8 cellular contexts compared by ENCODE assay signal in genomic region chr17:41734139-41734948, GRCh38. TPM values are rescaled to one million over a fixed set of nuclear protein-coding genes. Genes with fewer than 3 reads are reported as not detected.
DNase-seq lines count a peak whose midpoint lies in the region; ATAC-seq, FAIRE-seq and TF ChIP-seq lines count a peak whose summit lies in the region.

HAP1 (minus strand) TSS chr17:41734643; CDS start chr17:41734634, 9 bp downstream.

- peak within 1 kb of the TSS; percentile 92; the same call in 1 of the 2 replicates for H2BK20ac ChIP-seq in H1 (ENCODE audit: low read length)

- POLR2A ChIA-PET in H1 (lab: Charles Lee; ENCODE audit: partially characterized antibody) = interaction anchor here (0.6 to 18.3 kb wide), 41 partner anchors 9 to 286 kb away, joined by 3 to 215 read pairs (median 5); partner anchors contain the start of genes ACLY, EIF1, FKBP10 and JUP

- H3K4ac ChIP-seq in H1 (replicated peaks; ENCODE audit: insufficient read length, low read depth, low read length) = peak within 1 kb of the TSS; percentile 90

- peak within 1 kb of the TSS; percentile 96 for H3K56ac ChIP-seq in H1 (replicated peaks; ENCODE audit: insufficient read length, low read depth, low read length)

- no peaks in the 10 kb centered on the region for H3K79me1 ChIP-seq in H1 (ENCODE audit: low read depth, low read length)

- H3K23me2 ChIP-seq in H1 (ENCODE audit: low read depth, low read length) = peaks cover 13% of the 10 kb centered on the region

- H3K4me1 ChIP-seq in H1 (replicated peaks in 1 of 4; ENCODE audit: control insufficient read depth in 3 of 4, insufficient read depth in 4 of 4, low read length in 3 of 4) (peaks cover 0 to 11% (median 7%) of the 10 kb centered on the region in 4 experiments; a peak in 6 of 7 replicates), mesodermal cell (ENCODE audit: control insufficient read depth, insufficient read depth, low read length, poor library complexity, severe bottlenecking) (peaks cover 2% of the 10 kb centered on the region), uterus (peaks cover 0 to 7% of the 10 kb centered on the region in 2 donors)

- no peaks in the 10 kb centered on the region for H3K79me2 ChIP-seq in H1 (ENCODE audit: control insufficient read depth in 1 of 2, insufficient read depth in 2 of 2, low read length in 2 of 2)

- H3K9me3 ChIP-seq in SK-N-MC (ENCODE audit: low read depth, low read length) = no peaks in the 10 kb centered on the region
- H3K9me3 ChIP-seq in H1 (ENCODE audit: insufficient read depth in 2 of 2, low read depth in 1 of 2, low read length in 1 of 2) = no peaks in the 10 kb centered on the region
- no peaks in the 10 kb centered on the region for H3K9me3 ChIP-seq in mesodermal cell (ENCODE audit: control insufficient read depth, low read length)
- no peaks in the 10 kb centered on the region for H3K9me3 ChIP-seq in uterus

- peak within 1 kb of the TSS; percentile 93 for H2BK120ac ChIP-seq in H1 (replicated peaks; ENCODE audit: low read depth, low read length)

- peak within 1 kb of the TSS; percentile 99 for H4K8ac ChIP-seq in H1 (ENCODE audit: extremely low read depth, insufficient read depth, low read length)

- H3K27ac ChIP-seq in SK-N-MC = peak within 1 kb of the TSS; percentile 92
- peak within 1 kb of the TSS; percentile 46; the same call in 1 of the 2 replicates for H3K27ac ChIP-seq in H1 (ENCODE audit: low read depth, low read length)
- H3K27ac ChIP-seq in mesodermal cell (ENCODE audit: low read depth, low read length, severe bottlenecking) = no peak within 1 kb of the TSS
- H3K27ac ChIP-seq in uterus = no peak within 1 kb of the TSS

- 1% methylated on average over 69 of the region's 77 CpGs; no CpG with 5 or more reads in 1 of the 2 experiments for WGBS in H1 (ENCODE audit: extremely low coverage in 1 of 2, insufficient coverage in 1 of 2, insufficient read length in 1 of 2, insufficient replicate concordance in 2 of 2, low coverage in 1 of 2, low lambda C conversion rate in 2 of 2, missing lambda C conversion rate in 1 of 2), 2 experiments
- WGBS in mesodermal cell (ENCODE audit: insufficient coverage in 2 of 2), 2 experiments = 1% methylated on average over 70 to 72 of the region's 77 CpGs

- peaks cover 5% of the 10 kb centered on the region in 2 experiments for H4K20me1 ChIP-seq in H1 (replicated peaks in 1 of 2; ENCODE audit: control insufficient read depth in 1 of 2, insufficient read depth in 2 of 2, low read length in 2 of 2)

- intact Hi-C loops in uterus (cut with DNase I; ENCODE audit: low total_unique reads) = no loop called here

- H2AK5ac ChIP-seq in H1 (ENCODE audit: low read depth, low read length) = no peak within 1 kb of the TSS

- TF ChIP-seq RAD21 in H1 (IDR thresholded peaks at IDR 0.05 in 1 of 2, conservative IDR thresholded peaks at IDR 0.05 in 1 of 2; ENCODE audit: low read depth in 2 of 2, low read length in 2 of 2) = no peak

- H3K9ac ChIP-seq in SK-N-MC (ENCODE audit: insufficient read length) (peak within 1 kb of the TSS; percentile 91), H1 (replicated peaks in 1 of 4; ENCODE audit: extremely low read depth in 1 of 4, low read depth in 3 of 4, low read length in 3 of 4) (peak within 1 kb of the TSS; percentile 39 to 95 (median 86))

- peak within 1 kb of the TSS; percentile 93 for H4K5ac ChIP-seq in H1 (ENCODE audit: insufficient read length, low read depth, low read length)

- TF ChIP-seq EP300 in H1 (IDR thresholded peaks at IDR 0.05; ENCODE audit: borderline replicate concordance in 1 of 2, low read depth in 2 of 2, low read length in 2 of 2) = peak in 1 of 2 experiments; percentile 99; a peak in 2 of 3 replicates

- ATAC-seq in HG02588 (IDR thresholded peaks at IDR 0.05; ENCODE audit: unreplicated experiment) = no peak

- peak within 1 kb of the TSS; percentile 89 to 90 for H3K4me2 ChIP-seq in H1 (ENCODE audit: insufficient read depth in 1 of 2, low read depth in 2 of 2, low read length in 2 of 2)

- no peak within 1 kb of the TSS for H3K23ac ChIP-seq in H1 (ENCODE audit: insufficient read length)

- CTCF ChIA-PET in H1 (lab: Charles Lee; ENCODE audit: partially characterized antibody) = interaction anchor here (1.1 to 2.7 kb wide), 3 partner anchors 10 to 131 kb away, joined by 3 to 10 read pairs (median 4); partner anchors contain the start of gene KLHL11

- no peak for FAIRE-seq in H1 (lab: Jason Lieb, UNC)

- no peak for TF ChIP-seq CTCF in H1 (IDR thresholded peaks at IDR 0.05; ENCODE audit: control extremely low read depth in 1 of 3, insufficient read depth in 1 of 3, low read depth in 1 of 3, low read length in 3 of 3)
- no peak for TF ChIP-seq CTCF in uterus (IDR thresholded peaks at IDR 0.05)

- peak in 1 of 2 experiments; percentile 98; a peak in 2 of 3 replicates for TF ChIP-seq POLR2A in H1 (IDR thresholded peaks at IDR 0.05; ENCODE audit: control extremely low read depth in 1 of 2, low read depth in 2 of 2, low read length in 2 of 2)
- TF ChIP-seq POLR2A in uterus (IDR thresholded peaks at IDR 0.05) = peak; percentile 27 to 63

- H2BK5ac ChIP-seq in H1 (ENCODE audit: low read depth, low read length) = peak within 1 kb of the TSS; percentile 72; the same call in 1 of the 2 replicates

- peak within 1 kb of the TSS; percentile 92; the same call in 1 of the 2 replicates for H2BK15ac ChIP-seq in H1 (ENCODE audit: low read length)

- peak within 1 kb of the TSS; percentile 98 for H4K91ac ChIP-seq in H1 (replicated peaks; ENCODE audit: insufficient read length, low read length)

- DNase-seq in NCI-H2196 (lab: John Stamatoyannopoulos, UW; ENCODE audit: unreplicated experiment) = peak; percentile 8
- no peak for DNase-seq in NCI-H2196 treated with DMSO at 0.1 percent for 48 hours (lab: John Stamatoyannopoulos, UW; ENCODE audit: unreplicated experiment)
- no peak for DNase-seq in SK-N-MC (ENCODE audit: low read depth, low spot score)
- DNase-seq in H1 (ENCODE audit: low read depth in 1 of 2, low spot score in 2 of 2) = peak; percentile 33 to 93
- peak in 1 of 2 donors; percentile 37 for DNase-seq in uterus
- DNase-seq in NCI-H446 treated with DMSO at 0.1 percent for 48 hours (lab: John Stamatoyannopoulos, UW) = no peak

- peak within 1 kb of the TSS; percentile 91 for H3K18ac ChIP-seq in H1 (ENCODE audit: extremely low read depth, low read length)

- H3K14ac ChIP-seq in H1 (ENCODE audit: insufficient read length) = no peak within 1 kb of the TSS

- peak within 1 kb of the TSS; percentile 95 for H2BK12ac ChIP-seq in H1 (ENCODE audit: low read depth, low read length)

- H2AFZ ChIP-seq in H1 (ENCODE audit: low read length) = peak within 1 kb of the TSS; percentile 97

- H3K36me3 ChIP-seq in SK-N-MC (ENCODE audit: insufficient read depth, low read length) (peaks cover 23% of the 10 kb centered on the region), H1 (ENCODE audit: control insufficient read depth in 2 of 4, insufficient read depth in 4 of 4, low read length in 3 of 4) (no peaks in the 10 kb centered on the region), mesodermal cell (ENCODE audit: control insufficient read depth, insufficient read depth, low read length) (no peaks in the 10 kb centered on the region), uterus (no peaks in the 10 kb centered on the region)

- peaks cover 19 to 68% (median 53%) of the 10 kb centered on the region in 4 experiments for H3K27me3 ChIP-seq in H1 (replicated peaks in 1 of 4; ENCODE audit: control insufficient read depth in 3 of 4, extremely low read depth in 1 of 4, insufficient read depth in 3 of 4, low read length in 3 of 4)
- H3K27me3 ChIP-seq in uterus = peaks cover 11 to 12% of the 10 kb centered on the region in 2 donors

- H3K4me3 ChIP-seq in SK-N-MC = peak within 1 kb of the TSS; percentile 98
- H3K4me3 ChIP-seq in H1 (ENCODE audit: extremely low read depth in 1 of 4, insufficient read depth in 2 of 4, low read depth in 3 of 4, low read length in 4 of 4) = peak within 1 kb of the TSS; percentile 47 to 66 (median 58)
- peak within 1 kb of the TSS; percentile 39 for H3K4me3 ChIP-seq in mesodermal cell (ENCODE audit: extremely low read depth, insufficient read depth, low read length, poor library complexity, severe bottlenecking)
- peak within 1 kb of the TSS; percentile 29 to 35 for H3K4me3 ChIP-seq in uterus

TF ChIP-seq in H1, 55 proteins besides CTCF, POLR2A, EP300 and RAD21 (continues in another document):
- peak; percentile 37 for TF ChIP-seq ASH2L (IDR thresholded peaks at IDR 0.05; ENCODE audit: low read length)
- no peak for TF ChIP-seq CBX8 (IDR thresholded peaks at IDR 0.05; ENCODE audit: borderline replicate concordance, low read depth, low read length)
- TF ChIP-seq EGR1 (IDR thresholded peaks at IDR 0.05; ENCODE audit: borderline replicate concordance, low read depth, low read length) = 0 out of 2 replicates have a peak, but pooled peaks have one; percentile 34
- TF ChIP-seq SUZ12 (IDR thresholded peaks at IDR 0.05; ENCODE audit: low read length) = peak; percentile 62
- TF ChIP-seq RBBP5 (IDR thresholded peaks at IDR 0.05; ENCODE audit: borderline replicate concordance, low read depth, low read length) = no peak
- TF ChIP-seq SIN3A (conservative IDR thresholded peaks at IDR 0.05 in 1 of 2, IDR thresholded peaks at IDR 0.05 in 1 of 2; ENCODE audit: low read depth in 1 of 2, low read length in 2 of 2) = no peak; a peak in 1 of 4 replicates
- TF ChIP-seq JUND (IDR thresholded peaks at IDR 0.05; ENCODE audit: low read length) = peak; percentile 96
- peak; percentile 94 for TF ChIP-seq CHD1 (IDR thresholded peaks at IDR 0.05; ENCODE audit: low read depth, low read length)
- TF ChIP-seq MAX (IDR thresholded peaks at IDR 0.05) = no peak; the same call in 1 of the 2 replicates
- no peak for TF ChIP-seq SP2 (IDR thresholded peaks at IDR 0.05; ENCODE audit: low read length)
- peak; percentile 99 for TF ChIP-seq TAF1 (IDR thresholded peaks at IDR 0.05; ENCODE audit: low read depth, low read length)
- TF ChIP-seq SP1 (IDR thresholded peaks at IDR 0.05; ENCODE audit: low read depth, low read length) = peak; percentile 65; the same call in 1 of the 2 replicates

RNA-seq across cellular contexts. Expression of gene HAP1, which starts in this region (rescaled TPM):
- 3.6 and 3.8 TPM in 2 replicates for total RNA-seq in H1 (2021; fragmentation: NEBNext Ultra II Directional; extraction: Animal tissue kit (Norgen Biotek cat#: 25700))
- polyA plus RNA-seq in H1 (2011; rRNA removed) = 2.3 and 3.4 TPM in 2 replicates
- polyA plus RNA-seq in H1 (2011; cell fraction: cytosol; rRNA removed) = 2.9 TPM
- 10.6 TPM for polyA plus RNA-seq in H1 (2011; cell fraction: nucleus; rRNA removed)
- polyA plus RNA-seq in H1 (2012, experiment 1 of 2) = 2.4 to 3.6 TPM (median 2.8 TPM) in 4 replicates
- polyA plus RNA-seq in H1 (2012, experiment 2 of 2) = 1.9 TPM
- 1.8 TPM for polyA plus RNA-seq in H1 (2013, experiment 1 of 2)
- 1.5 TPM for polyA plus RNA-seq in H1 (2013, experiment 2 of 2)
- 0.80 and 1.3 TPM in 2 replicates for polyA minus RNA-seq in H1 (2011; rRNA and poly(A)+ RNA removed)
- 0.66 TPM for polyA minus RNA-seq in H1 (2011; cell fraction: cytosol; rRNA and poly(A)+ RNA removed)
- 2.6 TPM for polyA minus RNA-seq in H1 (2011; cell fraction: nucleus; rRNA and poly(A)+ RNA removed)
- polyA plus RNA-seq in mesodermal cell (2013, experiment 1 of 2) = 0.77 TPM
- polyA plus RNA-seq in mesodermal cell (2013, experiment 2 of 2) = 0.51 TPM
- 1 to 10 TPM in 1 of 4 donors, not detected in 3; 2.2 TPM for total RNA-seq in uterus

Comparison
In these comparisons a context has a peak if more than half of its experiments do, and no peak if none do; other contexts are left out.
1. DNase-seq: peak in NCI-H2196 (single experiment) and H1 (2 of 2); none in NCI-H2196 treated with DMSO at 0.1 percent for 48 hours (single experiment), SK-N-MC (single experiment) and NCI-H446 treated with DMSO at 0.1 percent for 48 hours (single experiment).
2. H3K27ac ChIP-seq: peak in SK-N-MC (single experiment) and H1 (single experiment); none in mesodermal cell (single experiment) and uterus (0 of 2).
3. H3K4me3 ChIP-seq: peak in every context shown above with its lines; median percentile 98 in SK-N-MC; 58 in H1; 39 in mesodermal cell; 32 in uterus.